In genomic region chr17:13017623-13018462, GRCh38 we compare ENCODE assay signal across 1 cellular context.
TF ChIP-seq lines count a peak whose summit lies in the region.

A gene with protein sequence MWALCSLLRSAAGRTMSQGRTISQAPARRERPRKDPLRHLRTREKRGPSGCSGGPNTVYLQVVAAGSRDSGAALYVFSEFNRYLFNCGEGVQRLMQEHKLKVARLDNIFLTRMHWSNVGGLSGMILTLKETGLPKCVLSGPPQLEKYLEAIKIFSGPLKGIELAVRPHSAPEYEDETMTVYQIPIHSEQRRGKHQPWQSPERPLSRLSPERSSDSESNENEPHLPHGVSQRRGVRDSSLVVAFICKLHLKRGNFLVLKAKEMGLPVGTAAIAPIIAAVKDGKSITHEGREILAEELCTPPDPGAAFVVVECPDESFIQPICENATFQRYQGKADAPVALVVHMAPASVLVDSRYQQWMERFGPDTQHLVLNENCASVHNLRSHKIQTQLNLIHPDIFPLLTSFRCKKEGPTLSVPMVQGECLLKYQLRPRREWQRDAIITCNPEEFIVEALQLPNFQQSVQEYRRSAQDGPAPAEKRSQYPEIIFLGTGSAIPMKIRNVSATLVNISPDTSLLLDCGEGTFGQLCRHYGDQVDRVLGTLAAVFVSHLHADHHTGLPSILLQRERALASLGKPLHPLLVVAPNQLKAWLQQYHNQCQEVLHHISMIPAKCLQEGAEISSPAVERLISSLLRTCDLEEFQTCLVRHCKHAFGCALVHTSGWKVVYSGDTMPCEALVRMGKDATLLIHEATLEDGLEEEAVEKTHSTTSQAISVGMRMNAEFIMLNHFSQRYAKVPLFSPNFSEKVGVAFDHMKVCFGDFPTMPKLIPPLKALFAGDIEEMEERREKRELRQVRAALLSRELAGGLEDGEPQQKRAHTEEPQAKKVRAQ (minus strand): TSS chr17:13018027. CDS start chr17:13017947, 80 bp downstream.

TF ChIP-seq in liver, 16 proteins besides CTCF, POLR2A, EP300 and RAD21 (continued from another document):
- TF ChIP-seq ATF3 (IDR thresholded peaks at IDR 0.05) = no peak
- peak; percentile 8 to 35 for TF ChIP-seq HNF4A (conservative IDR thresholded peaks at IDR 0.05)
- TF ChIP-seq JUND (IDR thresholded peaks at IDR 0.05) = peak; percentile 49 to 55
- peak; percentile 54 for TF ChIP-seq REST (IDR thresholded peaks at IDR 0.05)
- TF ChIP-seq RXRA (IDR thresholded peaks at IDR 0.05) = peak; percentile 21 to 23
- peak; percentile 95 for TF ChIP-seq TAF1 (conservative IDR thresholded peaks at IDR 0.05)
- peak; percentile 63 for TF ChIP-seq NR2F2 (IDR thresholded peaks at IDR 0.05)
- TF ChIP-seq HNF4G (IDR thresholded peaks at IDR 0.05) = no peak
- peak; percentile 92 for TF ChIP-seq SP1 (IDR thresholded peaks at IDR 0.05)
- TF ChIP-seq GABPA (IDR thresholded peaks at IDR 0.05 in 1 of 2, conservative IDR thresholded peaks at IDR 0.05 in 1 of 2) = peak; percentile 99
- no peak for TF ChIP-seq FOXA2 (IDR thresholded peaks at IDR 0.05)
- peak; percentile 99 for TF ChIP-seq EGR1 (IDR thresholded peaks at IDR 0.05; ENCODE audit: low read depth in 2 of 2)
- TF ChIP-seq MAX (IDR thresholded peaks at IDR 0.05) = peak; percentile 70
- TF ChIP-seq YY1 (IDR thresholded peaks at IDR 0.05) = peak; percentile 89
